In genomic region chr14:22588419-22589095, GRCh38 we compare ENCODE assay signal across 1 cellular context.
TF ChIP-seq lines count a peak whose summit lies in the region.

No MANE protein-coding gene starts in this region.

TF ChIP-seq in HepG2, 621 proteins besides CTCF, POLR2A, EP300 and RAD21 (continued from another document and continues in another):
- TF ChIP-seq ARID4A (CRISPR knock-in tag; IDR thresholded peaks at IDR 0.05; ENCODE audit: borderline replicate concordance) (no peak), CC2D1A (CRISPR knock-in tag; IDR thresholded peaks at IDR 0.05) (no peak), ZHX2 (IDR thresholded peaks at IDR 0.05; ENCODE audit: low read depth) (no peak), ZHX2 (CRISPR knock-in tag; IDR thresholded peaks at IDR 0.05; ENCODE audit: borderline replicate concordance) (peak; percentile 93; the same call in 1 of the 2 replicates), ZNF232 (CRISPR knock-in tag; IDR thresholded peaks at IDR 0.05; ENCODE audit: borderline replicate concordance) (0 out of 2 replicates have a peak, but pooled peaks have one; percentile 79), ZNF441 (CRISPR knock-in tag; IDR thresholded peaks at IDR 0.05; ENCODE audit: borderline replicate concordance) (no peak), ZNF703 (CRISPR knock-in tag; IDR thresholded peaks at IDR 0.05; ENCODE audit: borderline replicate concordance) (no peak), PRDM15 (CRISPR knock-in tag; IDR thresholded peaks at IDR 0.05) (no peak), ZNF747 (CRISPR knock-in tag; IDR thresholded peaks at IDR 0.05; ENCODE audit: borderline replicate concordance) (no peak), PRDM10 (CRISPR knock-in tag; IDR thresholded peaks at IDR 0.05; ENCODE audit: low read depth) (no peak), ZNF331 (CRISPR knock-in tag; IDR thresholded peaks at IDR 0.05) (no peak), MLXIP (CRISPR knock-in tag; IDR thresholded peaks at IDR 0.05; ENCODE audit: borderline replicate concordance) (no peak), ZFP37 (CRISPR knock-in tag; IDR thresholded peaks at IDR 0.05; ENCODE audit: borderline replicate concordance) (0 out of 2 replicates have a peak, but pooled peaks have one; percentile 46), CBFB (CRISPR knock-in tag; IDR thresholded peaks at IDR 0.05) (no peak), NKX3-1 (CRISPR knock-in tag; IDR thresholded peaks at IDR 0.05) (peak; percentile 16), ZBTB10 (CRISPR knock-in tag; IDR thresholded peaks at IDR 0.05; ENCODE audit: borderline replicate concordance) (no peak), MED13 (CRISPR knock-in tag; IDR thresholded peaks at IDR 0.05) (no peak), SRF (IDR thresholded peaks at IDR 0.05; ENCODE audit: low read depth, low read length) (no peak), GLMP (CRISPR knock-in tag; IDR thresholded peaks at IDR 0.05; ENCODE audit: borderline replicate concordance) (no peak), KDM5A (IDR thresholded peaks at IDR 0.05; ENCODE audit: borderline replicate concordance, low read length) (peak; percentile 93), FOXO4 (CRISPR knock-in tag; conservative IDR thresholded peaks at IDR 0.05) (0 out of 2 replicates have a peak, but pooled peaks have one; percentile 12)
